Comparison of ENCODE assay signal across 1 cellular context in genomic region chr11:68121067-68121899, GRCh38.
A peak's percentile ranks its signal among the peaks of the same experiment; 100 is the strongest.
TF ChIP-seq lines count a peak whose summit lies in the region.

Gene CHKA (minus strand): TSS chr11:68121388. CDS start chr11:68121177, 211 bp downstream.

TF ChIP-seq in HepG2, 621 proteins besides CTCF, POLR2A, EP300 and RAD21 (continued from another document and continues in another):
- no peak; the same call in 1 of the 2 replicates for TF ChIP-seq SP5 (CRISPR knock-in tag; IDR thresholded peaks at IDR 0.05; ENCODE audit: borderline replicate concordance, low read depth)
- no peak for TF ChIP-seq KDM4B (CRISPR knock-in tag; IDR thresholded peaks at IDR 0.05)
- TF ChIP-seq, protein P1, sequence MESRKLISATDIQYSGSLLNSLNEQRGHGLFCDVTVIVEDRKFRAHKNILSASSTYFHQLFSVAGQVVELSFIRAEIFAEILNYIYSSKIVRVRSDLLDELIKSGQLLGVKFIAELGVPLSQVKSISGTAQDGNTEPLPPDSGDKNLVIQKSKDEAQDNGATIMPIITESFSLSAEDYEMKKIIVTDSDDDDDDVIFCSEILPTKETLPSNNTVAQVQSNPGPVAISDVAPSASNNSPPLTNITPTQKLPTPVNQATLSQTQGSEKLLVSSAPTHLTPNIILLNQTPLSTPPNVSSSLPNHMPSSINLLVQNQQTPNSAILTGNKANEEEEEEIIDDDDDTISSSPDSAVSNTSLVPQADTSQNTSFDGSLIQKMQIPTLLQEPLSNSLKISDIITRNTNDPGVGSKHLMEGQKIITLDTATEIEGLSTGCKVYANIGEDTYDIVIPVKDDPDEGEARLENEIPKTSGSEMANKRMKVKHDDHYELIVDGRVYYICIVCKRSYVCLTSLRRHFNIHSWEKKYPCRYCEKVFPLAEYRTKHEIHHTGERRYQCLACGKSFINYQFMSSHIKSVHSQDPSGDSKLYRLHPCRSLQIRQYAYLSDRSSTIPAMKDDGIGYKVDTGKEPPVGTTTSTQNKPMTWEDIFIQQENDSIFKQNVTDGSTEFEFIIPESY (CRISPR knock-in tag; IDR thresholded peaks at IDR 0.05) = no peak
- no peak; the same call in 1 of the 2 replicates for TF ChIP-seq NCOR1 (IDR thresholded peaks at IDR 0.05; ENCODE audit: borderline replicate concordance, low read length)
- TF ChIP-seq TFDP1 (CRISPR knock-in tag; IDR thresholded peaks at IDR 0.05; ENCODE audit: borderline replicate concordance) = peak; percentile 85
- peak; percentile 34; the same call in 1 of the 2 replicates for TF ChIP-seq EEA1 (CRISPR knock-in tag; IDR thresholded peaks at IDR 0.05; ENCODE audit: borderline replicate concordance)
- no peak for TF ChIP-seq ZBTB40 (IDR thresholded peaks at IDR 0.05)
- TF ChIP-seq ZBTB40 (CRISPR knock-in tag; IDR thresholded peaks at IDR 0.05) = no peak
- no peak for TF ChIP-seq ZNF446 (CRISPR knock-in tag; IDR thresholded peaks at IDR 0.05)
- no peak for TF ChIP-seq ZNF17 (CRISPR knock-in tag; IDR thresholded peaks at IDR 0.05)
- TF ChIP-seq, protein P2, sequence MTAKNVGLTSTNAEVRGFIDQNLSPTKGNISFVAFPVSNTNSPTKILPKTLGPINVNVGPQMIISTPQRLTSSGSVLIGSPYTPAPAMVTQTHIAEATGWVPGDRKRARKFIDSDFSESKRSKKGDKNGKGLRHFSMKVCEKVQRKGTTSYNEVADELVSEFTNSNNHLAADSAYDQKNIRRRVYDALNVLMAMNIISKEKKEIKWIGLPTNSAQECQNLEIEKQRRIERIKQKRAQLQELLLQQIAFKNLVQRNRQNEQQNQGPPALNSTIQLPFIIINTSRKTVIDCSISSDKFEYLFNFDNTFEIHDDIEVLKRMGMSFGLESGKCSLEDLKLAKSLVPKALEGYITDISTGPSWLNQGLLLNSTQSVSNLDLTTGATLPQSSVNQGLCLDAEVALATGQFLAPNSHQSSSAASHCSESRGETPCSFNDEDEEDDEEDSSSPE (CRISPR knock-in tag; IDR thresholded peaks at IDR 0.05) = peak; percentile 84
- no peak for TF ChIP-seq SRSF1 (optimal IDR thresholded peaks at IDR 0.05; ENCODE audit: low read depth, low read length)
- TF ChIP-seq PPARG (CRISPR knock-in tag; conservative IDR thresholded peaks at IDR 0.05) = 0 out of 2 replicates have a peak, but pooled peaks have one; percentile 8
- TF ChIP-seq ZNF546 (CRISPR knock-in tag; conservative IDR thresholded peaks at IDR 0.05) = peak; percentile 88; the same call in 1 of the 2 replicates
- TF ChIP-seq KLF16 (CRISPR knock-in tag; IDR thresholded peaks at IDR 0.05) = no peak; a peak in 1 of 4 replicates
- no peak for TF ChIP-seq PAX8 (CRISPR knock-in tag; IDR thresholded peaks at IDR 0.05; ENCODE audit: borderline replicate concordance)
- no peak for TF ChIP-seq FOXO1 (CRISPR knock-in tag; IDR thresholded peaks at IDR 0.05)
- TF ChIP-seq, protein P3, sequence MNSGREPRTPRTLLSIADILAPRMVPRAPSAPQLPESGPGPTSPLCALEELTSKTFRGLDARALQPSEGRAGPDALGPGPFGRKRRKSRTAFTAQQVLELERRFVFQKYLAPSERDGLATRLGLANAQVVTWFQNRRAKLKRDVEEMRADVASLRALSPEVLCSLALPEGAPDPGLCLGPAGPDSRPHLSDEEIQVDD (CRISPR knock-in tag; IDR thresholded peaks at IDR 0.05; ENCODE audit: borderline replicate concordance) = peak; percentile 16; the same call in 1 of the 2 replicates
- no peak for TF ChIP-seq ZNF562 (CRISPR knock-in tag; IDR thresholded peaks at IDR 0.05; ENCODE audit: borderline replicate concordance)
- TF ChIP-seq ONECUT2 (CRISPR knock-in tag; IDR thresholded peaks at IDR 0.05) = no peak
- no peak for TF ChIP-seq SP140L (CRISPR knock-in tag; IDR thresholded peaks at IDR 0.05; ENCODE audit: borderline replicate concordance)
- TF ChIP-seq GPBP1L1 (CRISPR knock-in tag; IDR thresholded peaks at IDR 0.05) = no peak
- no peak for TF ChIP-seq GATA4 (IDR thresholded peaks at IDR 0.05; ENCODE audit: borderline replicate concordance, low read depth)
- TF ChIP-seq ZNF777 (CRISPR knock-in tag; IDR thresholded peaks at IDR 0.05) = peak; percentile 55; the same call in 1 of the 2 replicates
- TF ChIP-seq ATF3 (CRISPR knock-in tag; IDR thresholded peaks at IDR 0.05) = no peak
- TF ChIP-seq SRF (IDR thresholded peaks at IDR 0.05; ENCODE audit: low read depth, low read length) = no peak
- TF ChIP-seq ZSCAN20 (CRISPR knock-in tag; IDR thresholded peaks at IDR 0.05; ENCODE audit: borderline replicate concordance) = peak; percentile 78; the same call in 1 of the 2 replicates
- TF ChIP-seq ZNF138 (CRISPR knock-in tag; IDR thresholded peaks at IDR 0.05; ENCODE audit: low read depth) = no peak; the same call in 1 of the 2 replicates
- peak; percentile 44 for TF ChIP-seq BCL3 (CRISPR knock-in tag; IDR thresholded peaks at IDR 0.05)
- TF ChIP-seq ZNF260 (CRISPR knock-in tag; IDR thresholded peaks at IDR 0.05; ENCODE audit: borderline replicate concordance, low read depth) = no peak
- TF ChIP-seq NFAT5 (CRISPR knock-in tag; IDR thresholded peaks at IDR 0.05) = no peak
- TF ChIP-seq ZNF678 (CRISPR knock-in tag; IDR thresholded peaks at IDR 0.05) = no peak; the same call in 1 of the 2 replicates
- 0 out of 2 replicates have a peak, but pooled peaks have one; percentile 15 for TF ChIP-seq ZNF792 (CRISPR knock-in tag; IDR thresholded peaks at IDR 0.05)
- peak; percentile 83; the same call in 1 of the 2 replicates for TF ChIP-seq TMF1 (CRISPR knock-in tag; IDR thresholded peaks at IDR 0.05; ENCODE audit: low read depth)
